In genomic region chr17:43467981-43468541, GRCh38 we compare ENCODE assay signal across 9 cellular contexts. TPM values are rescaled to one million over a fixed set of nuclear protein-coding genes. Genes with fewer than 3 reads are reported as not detected.
A peak's percentile ranks its signal among the peaks of the same experiment; 100 is the strongest.
DNase-seq lines count a peak whose midpoint lies in the region; ATAC-seq and TF ChIP-seq lines count a peak whose summit lies in the region.
"Had no signal": no experiment of that assay in that cellular context is flagged by ENCODE, and none has a peak within 500 bp of the region (broad histone marks: within the 10 kb centered on the region; RNA-seq: fewer than 3 reads in every experiment).

No MANE protein-coding gene starts in this region.

- intact Hi-C loops in left lung (cut with DNase I), result no loop called here

- H3K27me3 Mint-ChIP-seq in HFFc6 (ENCODE audit: insufficient read depth) (peaks cover 6% of the 10 kb centered on the region; the same call in 1 of the 2 replicates), brain (no peaks in the 10 kb centered on the region)

- no peaks in the 10 kb centered on the region for H3K27me3 ChIP-seq in left lung

- peak; percentile 88 for DNase-seq in A172 (ENCODE audit: low spot score)
- DNase-seq in HFFc6, result peak; percentile 96
- DNase-seq in left lung, result no peak
- no peak for DNase-seq in activated CD4-positive, CD25-positive, alpha-beta regulatory T cell treated with anti-CD3 and anti-CD28 coated beads, Interleukin-2, amount 50 U/mL, for 72 hours
- DNase-seq: CD4-positive, CD25-positive, alpha-beta regulatory T cell had no signal

- H3K4me1 ChIP-seq in left lung, result peaks cover 0 to 6% of the 10 kb centered on the region in 2 donors

- H3K4me1 Mint-ChIP-seq in HFFc6 (ENCODE audit: low read depth) (peaks cover 32% of the 10 kb centered on the region), brain (peaks cover 33% of the 10 kb centered on the region)
- H3K4me1 Mint-ChIP-seq: CD4-positive, CD25-positive, alpha-beta regulatory T cell had no signal

- no peaks in the 10 kb centered on the region for H3K9me3 Mint-ChIP-seq in HFFc6
- H3K9me3 Mint-ChIP-seq in brain, result peaks cover 0 to 2% (median 0%) of the 10 kb centered on the region in 5 experiments
- H3K9me3 Mint-ChIP-seq: CD4-positive, CD25-positive, alpha-beta regulatory T cell had no signal

- no peaks in the 10 kb centered on the region for H3K36me3 ChIP-seq in left lung

- 0 out of 2 replicates have a peak, but pooled peaks cover 4% of the 10 kb centered on the region for H3K36me3 Mint-ChIP-seq in HFFc6 (ENCODE audit: low read depth)
- H3K36me3 Mint-ChIP-seq in brain, result no peaks in the 10 kb centered on the region
- H3K36me3 Mint-ChIP-seq: CD4-positive, CD25-positive, alpha-beta regulatory T cell had no signal

- no peak for TF ChIP-seq CTCF in HFFc6 (IDR thresholded peaks at IDR 0.05)
- TF ChIP-seq CTCF in brain (conservative IDR thresholded peaks at IDR 0.05), result no peak
- no peak for TF ChIP-seq CTCF in left lung (IDR thresholded peaks at IDR 0.05)

- H3K27ac Mint-ChIP-seq in HFFc6 (peak overlapping the region; percentile 99), brain (peak overlapping the region; percentile 72 to 95 (median 81))
- H3K27ac Mint-ChIP-seq: CD4-positive, CD25-positive, alpha-beta regulatory T cell had no signal

- ATAC-seq in left lung (peak; percentile 35), GM21528 (IDR thresholded peaks at IDR 0.05; ENCODE audit: low FRiP score, unreplicated experiment) (no peak), HG03159 (IDR thresholded peaks at IDR 0.05; ENCODE audit: unreplicated experiment) (no peak), HG02885 (IDR thresholded peaks at IDR 0.05; ENCODE audit: poor library complexity, unreplicated experiment) (no peak)

- H3K4me3 ChIP-seq in left lung, result no peak overlapping the region

- no peak overlapping the region for H3K27ac ChIP-seq in left lung

- H3K9me3 ChIP-seq in left lung, result no peaks in the 10 kb centered on the region

- peak overlapping the region; percentile 73 for H3K4me3 Mint-ChIP-seq in HFFc6
- peak overlapping the region in 4 of 5 experiments; percentile 10 to 38 (median 30) for H3K4me3 Mint-ChIP-seq in brain
- H3K4me3 Mint-ChIP-seq: CD4-positive, CD25-positive, alpha-beta regulatory T cell had no signal

RNA-seq across cellular contexts. Expression of gene DHX8, which starts 15.7 kb away (rescaled TPM):
- 45.7 and 52.3 TPM in 2 replicates for total RNA-seq in A172 (2014; rRNA removed; shearing (Covaris generic))
- total RNA-seq in HFFc6 (2021; fragmentation: NEBNext Ultra II Directional; extraction: Animal tissue kit (Norgen Biotek cat#: 25700)), result 10 to 100 TPM; 57.2 to 65.6 (median 61.7) TPM
- polyA plus RNA-seq in brain (ENCODE audit: insufficient read depth, low read depth, low replicate concordance), result 54.1 TPM
- total RNA-seq in left lung, result 10 to 100 TPM; 46.6 to 61.2 TPM

Comparison
In these comparisons a context has a peak if more than half of its experiments do, and no peak if none do; other contexts are left out.
1. DNase-seq: peak in A172 (single experiment) and HFFc6 (single experiment); none in left lung (0 of 2) and activated CD4-positive, CD25-positive, alpha-beta regulatory T cell treated with anti-CD3 and anti-CD28 coated beads, Interleukin-2, amount 50 U/mL, for 72 hours (single experiment).